2 cellular contexts compared by ENCODE assay signal in genomic region chr13:110258876-110259631, GRCh38.
TF ChIP-seq lines count a peak whose summit lies in the region.

No MANE protein-coding gene starts in this region.

TF ChIP-seq in A549, 52 proteins besides CTCF, POLR2A, EP300 and RAD21 (continued from another document):
- peak; percentile 15 for TF ChIP-seq MAFK (IDR thresholded peaks at IDR 0.05; ENCODE audit: partially characterized antibody)

TF ChIP-seq in endothelial cell of umbilical vein, 7 proteins besides CTCF, POLR2A, EP300 and RAD21:
- peak; percentile 88 for TF ChIP-seq JUN (IDR thresholded peaks at IDR 0.05; ENCODE audit: borderline replicate concordance, insufficient read depth, insufficient read length, low read depth)
- peak; percentile 98 for TF ChIP-seq FOS (IDR thresholded peaks at IDR 0.05; ENCODE audit: borderline replicate concordance, insufficient read depth, low read length)
- TF ChIP-seq POLR2AphosphoS5 (IDR thresholded peaks at IDR 0.05; ENCODE audit: insufficient read depth, low read depth, low read length): peak; percentile 61
- TF ChIP-seq MYC (IDR thresholded peaks at IDR 0.05; ENCODE audit: low read depth, low read length): no peak
